ENCODE assay signal across 17 cellular contexts in the genomic region with DNA sequence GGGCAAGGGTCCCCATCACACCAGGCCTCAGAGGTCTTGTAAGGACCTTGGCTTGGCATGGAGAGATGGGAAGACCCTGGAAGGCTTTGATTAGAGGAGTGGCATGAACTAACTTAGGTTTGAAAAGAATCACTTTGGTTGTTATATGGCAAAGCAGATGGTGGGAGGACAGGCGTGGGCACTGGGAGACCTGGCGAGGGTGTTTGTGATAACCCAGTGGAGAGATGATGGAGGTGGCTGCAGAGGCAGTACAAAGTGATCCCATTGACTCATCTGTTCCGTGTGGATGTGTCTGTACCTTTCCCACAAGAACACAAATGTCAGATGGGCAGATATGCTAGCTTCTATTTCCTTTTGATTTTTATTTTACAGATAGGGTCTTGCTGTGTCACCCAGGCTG.
A peak's percentile ranks its signal among the peaks of the same experiment; 100 is the strongest.
DNase-seq lines count a peak whose midpoint lies in the region; ATAC-seq and TF ChIP-seq lines count a peak whose summit lies in the region.
"Had no signal": no experiment of that assay in that cellular context is flagged by ENCODE, and none has a peak within 500 bp of the region (broad histone marks: within the 10 kb centered on the region; RNA-seq: fewer than 3 reads in every experiment).

No MANE protein-coding gene starts in this region.

- no TSS peak for BruUV-seq in IMR-90 (replicated peaks; lab: Mats Ljungman, UMichigan)
- BruUV-seq in PC-9 (replicated peaks; lab: Mats Ljungman, UMichigan), result no TSS peak

- POLR2A ChIA-PET in IMR-90 (lab: Charles Lee; ENCODE audit: unreplicated experiment) (no interaction called here), PC-9 (lab: Charles Lee; ENCODE audit: unreplicated experiment) (no interaction called here)

- CTCF ChIA-PET in IMR-90 (lab: Yijun Ruan, JAX), result no interaction called here
- CTCF ChIA-PET in PC-9 (lab: Charles Lee), result no interaction called here

- H3K9me2 ChIP-seq in PC-9 (ENCODE audit: insufficient read depth), result no peaks in the 10 kb centered on the region

- no peak overlapping the region for H3K9ac ChIP-seq in IMR-90 (ENCODE audit: low read depth, low read length)
- H3K9ac ChIP-seq: BLaER1 treated with 17β-estradiol and CSF1 and Interleukin-3, amounts not matched to agents 10 nM and 100 nM; GM23248 had no signal

- peaks cover 3% of the 10 kb centered on the region; the same call in 1 of the 2 replicates for H3K9me1 ChIP-seq in IMR-90 (ENCODE audit: insufficient read depth, low read length)

- no peaks in the 10 kb centered on the region for H3F3A ChIP-seq in PC-9 (ENCODE audit: insufficient read depth, low read depth)

- no peak overlapping the region for H3K4ac ChIP-seq in IMR-90 (ENCODE audit: low read depth, low read length)

- TF ChIP-seq POLR2A in IMR-90 (IDR thresholded peaks at IDR 0.05; ENCODE audit: low read depth, low read length), result no peak
- no peak for TF ChIP-seq POLR2A in prostate gland (IDR thresholded peaks at IDR 0.05)

- H2AFZ ChIP-seq in IMR-90 (replicated peaks; ENCODE audit: low read length, poor library complexity), result peak overlapping the region; percentile 11
- H2AFZ ChIP-seq in PC-9, result no peak overlapping the region
- H2AFZ ChIP-seq: GM23248 had no signal

- H2BK20ac ChIP-seq in IMR-90 (ENCODE audit: low read depth, low read length), result no peak overlapping the region

- no peaks in the 10 kb centered on the region for H3K79me1 ChIP-seq in IMR-90 (ENCODE audit: low read depth in 1 of 2, low read length in 2 of 2)

- DNase-seq in Ammon's horn (ENCODE audit: low spot score) (peak; percentile 68), IMR-90 (no peak), caudate nucleus (lab: John Stamatoyannopoulos, UW) (peak in 39 of 61 donors; percentile 3 to 90 (median 51)), occipital lobe (lab: John Stamatoyannopoulos, UW) (peak; percentile 19), prostate gland (ENCODE audit: low spot score) (no peak), PC-9 (no peak), NCI-H2107 treated with DMSO at 0.1 percent for 48 hours (lab: John Stamatoyannopoulos, UW; ENCODE audit: unreplicated experiment) (no peak)
- no peak for DNase-seq in activated T-helper 2 cell treated with anti-CD3 and anti-CD28 coated beads, Interferon-gamma antibody, Interleukin-2, Interleukin-4, amounts not matched to agents 10 μg/mL and 5 μg/mL and 100 μg/mL, durations not matched to agents 14 hours and 24 hours and 36 hours (ENCODE audit: low spot score)
- DNase-seq: 8988T; CD8-positive, alpha-beta memory T cell; COR-L47; DMS 273 treated with DMSO at 0.1 percent for 48 hours; GDM1; GM23248 had no signal

- H3K9me3 ChIP-seq in IMR-90 (ENCODE audit: control insufficient read depth, insufficient read depth, low read length) (no peaks in the 10 kb centered on the region; the same call in 1 of the 2 replicates), prostate gland (no peaks in the 10 kb centered on the region), PC-9 (ENCODE audit: insufficient read depth, low read depth) (no peaks in the 10 kb centered on the region)
- H3K9me3 ChIP-seq: HAP-1 had no signal

- no peaks in the 10 kb centered on the region for H3K4me1 ChIP-seq in IMR-90 (ENCODE audit: control insufficient read depth, insufficient read depth, low read length)
- no peaks in the 10 kb centered on the region for H3K4me1 ChIP-seq in prostate gland (replicated peaks)
- H3K4me1 ChIP-seq in PC-9 (replicated peaks; ENCODE audit: insufficient read depth), result no peaks in the 10 kb centered on the region
- H3K4me1 ChIP-seq: BLaER1 treated with 17β-estradiol and CSF1 and Interleukin-3, amounts not matched to agents 10 nM and 100 nM; HAP-1 had no signal

- TF ChIP-seq RAD21 in IMR-90 (IDR thresholded peaks at IDR 0.05; ENCODE audit: low read length), result no peak

- H3K27me3 Mint-ChIP-seq in activated T-helper 2 cell treated with anti-CD3 and anti-CD28 coated beads, Interferon-gamma antibody, Interleukin-2, Interleukin-4, amounts not matched to agents 10 μg/mL and 5 μg/mL and 100 μg/mL, durations not matched to agents 14 hours and 24 hours and 36 hours (ENCODE audit: low read depth), result peaks cover 5% of the 10 kb centered on the region

- H4K5ac ChIP-seq in IMR-90 (ENCODE audit: low read depth, low read length), result no peak overlapping the region

- H3K79me2 ChIP-seq in PC-9 (ENCODE audit: low read depth), result no peaks in the 10 kb centered on the region

- H4K91ac ChIP-seq in IMR-90 (ENCODE audit: insufficient read depth, low read depth, low read length), result no peak overlapping the region

- H3K36me3 Mint-ChIP-seq in activated T-helper 2 cell treated with anti-CD3 and anti-CD28 coated beads, Interferon-gamma antibody, Interleukin-2, Interleukin-4, amounts not matched to agents 10 μg/mL and 5 μg/mL and 100 μg/mL, durations not matched to agents 14 hours and 24 hours and 36 hours (ENCODE audit: low read depth), result no peaks in the 10 kb centered on the region
- H3K36me3 Mint-ChIP-seq: CD8-positive, alpha-beta memory T cell had no signal

- dilution Hi-C loops in IMR-90 (cut with HindIII; ENCODE audit: low sequenced_read_pairs, unreplicated experiment), result no loop called here

- no peaks in the 10 kb centered on the region for H3K9me3 Mint-ChIP-seq in activated T-helper 2 cell treated with anti-CD3 and anti-CD28 coated beads, Interferon-gamma antibody, Interleukin-2, Interleukin-4, amounts not matched to agents 10 μg/mL and 5 μg/mL and 100 μg/mL, durations not matched to agents 14 hours and 24 hours and 36 hours
- H3K9me3 Mint-ChIP-seq: CD8-positive, alpha-beta memory T cell had no signal

- H2AK5ac ChIP-seq in IMR-90 (ENCODE audit: low read depth, low read length), result no peak overlapping the region

- H3K36me3 ChIP-seq in IMR-90 (ENCODE audit: control insufficient read depth, insufficient read depth, low read length), result no peaks in the 10 kb centered on the region
- no peaks in the 10 kb centered on the region for H3K36me3 ChIP-seq in prostate gland
- no peaks in the 10 kb centered on the region for H3K36me3 ChIP-seq in PC-9 (ENCODE audit: low read depth)
- H3K36me3 ChIP-seq: BLaER1 treated with 17β-estradiol and CSF1 and Interleukin-3, amounts not matched to agents 10 nM and 100 nM; HAP-1 had no signal

- intact Hi-C loops in IMR-90 (cut with micrococcal nuclease), result no loop called here
- intact Hi-C loops in prostate gland (cut with DNase I), result no loop called here
- intact Hi-C loops in PC-9 (cut with micrococcal nuclease; ENCODE audit: unreplicated experiment), result loop anchor here (5.0 kb wide), 1 partner anchor 770 kb away; no protein-coding TSS in a partner anchor
- intact Hi-C loops in activated T-helper 2 cell treated with anti-CD3 and anti-CD28 coated beads, Interferon-gamma antibody, Interleukin-2, Interleukin-4, amounts not matched to agents 10 μg/mL and 5 μg/mL and 100 μg/mL, durations not matched to agents 14 hours and 24 hours and 36 hours (cut with micrococcal nuclease), result no loop called here

- H2AK9ac ChIP-seq in IMR-90 (replicated peaks; ENCODE audit: low read depth, low read length, poor library complexity), result no peak overlapping the region

- no peak overlapping the region for H4K8ac ChIP-seq in IMR-90 (ENCODE audit: low read depth in 2 of 2, low read length in 2 of 2)

- no peak overlapping the region for H3K4me3 ChIP-seq in IMR-90 (ENCODE audit: insufficient read depth, low read depth, low read length)
- H3K4me3 ChIP-seq in prostate gland, result no peak overlapping the region
- no peak overlapping the region for H3K4me3 ChIP-seq in PC-9
- H3K4me3 ChIP-seq: BLaER1 treated with 17β-estradiol and CSF1 and Interleukin-3, amounts not matched to agents 10 nM and 100 nM; GM23248; HAP-1 had no signal

- H3K27ac Mint-ChIP-seq in activated T-helper 2 cell treated with anti-CD3 and anti-CD28 coated beads, Interferon-gamma antibody, Interleukin-2, Interleukin-4, amounts not matched to agents 10 μg/mL and 5 μg/mL and 100 μg/mL, durations not matched to agents 14 hours and 24 hours and 36 hours, result no peak overlapping the region
- H3K27ac Mint-ChIP-seq: B cell had no signal

- H3K4me2 ChIP-seq in IMR-90 (ENCODE audit: low read depth, low read length), result no peak overlapping the region
- H3K4me2 ChIP-seq in PC-9, result no peak overlapping the region
- H3K4me2 ChIP-seq: BLaER1 treated with 17β-estradiol and CSF1 and Interleukin-3, amounts not matched to agents 10 nM and 100 nM had no signal

- no peak overlapping the region for H2BK15ac ChIP-seq in IMR-90 (ENCODE audit: low read depth, low read length)

- no peak overlapping the region for H2BK5ac ChIP-seq in IMR-90 (ENCODE audit: low read depth, low read length, poor library complexity, severe bottlenecking)

- no peak overlapping the region for H2BK120ac ChIP-seq in IMR-90 (ENCODE audit: low read depth, low read length)

- TF ChIP-seq CTCF in IMR-90 (conservative IDR thresholded peaks at IDR 0.05; ENCODE audit: low read depth, low read length) (no peak), prostate gland (IDR thresholded peaks at IDR 0.05) (no peak), PC-9 (conservative IDR thresholded peaks at IDR 0.05) (no peak)

- H3K4me1 Mint-ChIP-seq in activated T-helper 2 cell treated with anti-CD3 and anti-CD28 coated beads, Interferon-gamma antibody, Interleukin-2, Interleukin-4, amounts not matched to agents 10 μg/mL and 5 μg/mL and 100 μg/mL, durations not matched to agents 14 hours and 24 hours and 36 hours (ENCODE audit: low read depth), result no peaks in the 10 kb centered on the region
- H3K4me1 Mint-ChIP-seq: B cell; CD8-positive, alpha-beta memory T cell had no signal

- no CpG with 5 or more reads among the region's 3 CpGs for WGBS in IMR-90 (ENCODE audit: extremely low coverage in 2 of 2, insufficient read length in 1 of 2), 2 experiments
- WGBS in prostate gland, result 82% methylated on average over 3 of the region's 3 CpGs

- H3K18ac ChIP-seq in IMR-90 (ENCODE audit: low read depth, low read length), result no peak overlapping the region

- no peak overlapping the region for H3K56ac ChIP-seq in IMR-90 (ENCODE audit: extremely low read depth, insufficient read depth, low read length)

- H3K27ac ChIP-seq in IMR-90 (ENCODE audit: insufficient read depth, low read length) (no peak overlapping the region), caudate nucleus (ENCODE audit: low read depth, low read length) (peak overlapping the region; percentile 86), prostate gland (no peak overlapping the region), PC-9 (no peak overlapping the region)
- H3K27ac ChIP-seq: BLaER1 treated with 17β-estradiol and CSF1 and Interleukin-3, amounts not matched to agents 10 nM and 100 nM; GM23248 had no signal

- in situ Hi-C loops in IMR-90 (cut with MboI; ENCODE audit: low sequenced_read_pairs), result no loop called here

- H3K14ac ChIP-seq in IMR-90 (replicated peaks; ENCODE audit: low read depth, low read length), result no peak overlapping the region

- no peak overlapping the region for H3K4me3 Mint-ChIP-seq in activated T-helper 2 cell treated with anti-CD3 and anti-CD28 coated beads, Interferon-gamma antibody, Interleukin-2, Interleukin-4, amounts not matched to agents 10 μg/mL and 5 μg/mL and 100 μg/mL, durations not matched to agents 14 hours and 24 hours and 36 hours (ENCODE audit: low read depth)
- H3K4me3 Mint-ChIP-seq: B cell; CD8-positive, alpha-beta memory T cell had no signal

- H3K23ac ChIP-seq in IMR-90 (ENCODE audit: low read depth, low read length), result no peak overlapping the region

- H3K27me3 ChIP-seq in IMR-90 (ENCODE audit: control insufficient read depth, insufficient read depth, low read length), result no peaks in the 10 kb centered on the region
- no peaks in the 10 kb centered on the region for H3K27me3 ChIP-seq in prostate gland (replicated peaks; ENCODE audit: insufficient read depth)
- H3K27me3 ChIP-seq in PC-9 (ENCODE audit: insufficient read depth, low read depth), result no peaks in the 10 kb centered on the region
- H3K27me3 ChIP-seq: BLaER1 treated with 17β-estradiol and CSF1 and Interleukin-3, amounts not matched to agents 10 nM and 100 nM had no signal

- H4K20me1 ChIP-seq in IMR-90 (ENCODE audit: insufficient read depth, low read length), result no peaks in the 10 kb centered on the region
- H4K20me1 ChIP-seq in PC-9 (ENCODE audit: insufficient read depth), result no peaks in the 10 kb centered on the region
- H4K20me1 ChIP-seq: BLaER1 treated with 17β-estradiol and CSF1 and Interleukin-3, amounts not matched to agents 10 nM and 100 nM had no signal

- no peak for ATAC-seq in IMR-90 (ENCODE audit: low read depth)

Comparison
In these comparisons a context has a peak if more than half of its experiments do, and no peak if none do; other contexts are left out.
1. DNase-seq: peak in Ammon's horn (single experiment), caudate nucleus (39 of 61) and occipital lobe (single experiment); none in IMR-90 (single experiment), prostate gland (single experiment), PC-9 (0 of 2), NCI-H2107 treated with DMSO at 0.1 percent for 48 hours (single experiment) and activated T-helper 2 cell treated with anti-CD3 and anti-CD28 coated beads, Interferon-gamma antibody, Interleukin-2, Interleukin-4, amounts not matched to agents 10 μg/mL and 5 μg/mL and 100 μg/mL, durations not matched to agents 14 hours and 24 hours and 36 hours (single experiment).